ENCODE assay signal across 24 cellular contexts in genomic region chr9:21244841-21245240, GRCh38. TPM values are rescaled to one million over a fixed set of nuclear protein-coding genes. Genes with fewer than 3 reads are reported as not detected.
"Had no signal": no experiment of that assay in that cellular context is flagged by ENCODE, and none has a peak within 500 bp of the region (broad histone marks: within the 10 kb centered on the region; RNA-seq: fewer than 3 reads in every experiment).

No MANE protein-coding gene starts in this region.

- DNase-seq: activated CD4-positive, alpha-beta T cell treated with anti-CD3 and anti-CD28 coated beads, Interleukin-2, amount 10 ng/mL, durations not matched to agents 7 days and 5 days; activated CD4-positive, CD25-positive, alpha-beta regulatory T cell; activated CD8-positive, alpha-beta memory T cell treated with anti-CD3 and anti-CD28 coated beads, Interleukin-2, amount 50 U/mL, for 48 hours; activated gamma-delta T cell; activated T-cell treated with anti-CD3 and anti-CD28 coated beads, Interleukin-2, amount 50 U/mL, for 72 hours; psoas muscle; right lobe of liver; stimulated activated CD4-positive, alpha-beta T cell treated with anti-CD3 and anti-CD28 coated beads, Interleukin-4, amount 100 ng/mL, for 4 hours; stimulated activated CD8-positive, alpha-beta memory T cell treated with anti-CD3 and anti-CD28 coated beads, Interleukin-4, amount 100 ng/mL, for 48 hours; stimulated activated naive CD4-positive, alpha-beta T cell treated with Interleukin-2 at 50 U/mL for 16 hours; substantia nigra; uterus had no signal

- H3K27ac Mint-ChIP-seq: activated CD4-positive, alpha-beta T cell treated with anti-CD3 and anti-CD28 coated beads, Interleukin-2, amount 10 ng/mL, durations not matched to agents 7 days and 5 days; activated naive CD8-positive, alpha-beta T cell; activated T-cell treated with anti-CD3 and anti-CD28 coated beads, Interleukin-2, amount 50 U/mL, for 72 hours; brain; neural progenitor cell had no signal

- H3K9me3 Mint-ChIP-seq: activated CD4-positive, alpha-beta T cell treated with anti-CD3 and anti-CD28 coated beads, Interleukin-2, amount 10 ng/mL, durations not matched to agents 7 days and 5 days; activated T-cell treated with anti-CD3 and anti-CD28 coated beads, Interleukin-2, amount 50 U/mL, for 72 hours; central memory CD8-positive, alpha-beta T cell; neural progenitor cell had no signal

- H3K36me3 Mint-ChIP-seq: activated naive CD8-positive, alpha-beta T cell; brain; neural progenitor cell had no signal

- H3K27ac ChIP-seq: coronary artery, esophagus muscularis mucosa, hepatocyte, neural progenitor cell, psoas muscle, right lobe of liver, tibial nerve, uterus had no signal

- H3K4me1 Mint-ChIP-seq: brain; central memory CD8-positive, alpha-beta T cell; neural progenitor cell had no signal

- H3K9me3 ChIP-seq: esophagus muscularis mucosa, psoas muscle, right lobe of liver, tibial nerve, uterus had no signal

- H3K27me3 ChIP-seq: right lobe of liver, tibial nerve had no signal

- H3K4me3 Mint-ChIP-seq: activated CD4-positive, alpha-beta T cell treated with anti-CD3 and anti-CD28 coated beads, Interleukin-2, amount 10 ng/mL, durations not matched to agents 7 days and 5 days; activated naive CD8-positive, alpha-beta T cell; activated T-cell treated with anti-CD3 and anti-CD28 coated beads, Interleukin-2, amount 50 U/mL, for 72 hours; brain; central memory CD8-positive, alpha-beta T cell; neural progenitor cell had no signal

- ATAC-seq: activated T-cell treated with anti-CD3 and anti-CD28 coated beads, Interleukin-2, amount 50 U/mL, for 72 hours; left lobe of liver; psoas muscle; right lobe of liver had no signal

RNA-seq across cellular contexts. Expression of gene IFNA14, which starts 5.0 kb away (rescaled TPM):
- total RNA-seq: activated CD4-positive, alpha-beta T cell treated with anti-CD3 and anti-CD28 coated beads, Interleukin-2, amount 10 ng/mL, durations not matched to agents 7 days and 5 days; activated T-cell treated with anti-CD3 and anti-CD28 coated beads, Interleukin-2, amount 50 U/mL, for 72 hours; esophagus muscularis mucosa; hepatocyte; left lobe of liver; lung microvascular endothelial cell; osteocyte; psoas muscle; right lobe of liver; smooth muscle cell; tibial nerve; uterus had no signal

RNA-seq across cellular contexts. Expression of gene IFNA17, which starts 16.8 kb away (rescaled TPM):
- total RNA-seq: activated CD4-positive, alpha-beta T cell treated with anti-CD3 and anti-CD28 coated beads, Interleukin-2, amount 10 ng/mL, durations not matched to agents 7 days and 5 days; activated T-cell treated with anti-CD3 and anti-CD28 coated beads, Interleukin-2, amount 50 U/mL, for 72 hours; esophagus muscularis mucosa; hepatocyte; left lobe of liver; lung microvascular endothelial cell; osteocyte; psoas muscle; right lobe of liver; smooth muscle cell; tibial nerve; uterus had no signal

RNA-seq across cellular contexts. Expression of gene IFNA16, which starts 27.7 kb away (rescaled TPM):
- total RNA-seq: activated CD4-positive, alpha-beta T cell treated with anti-CD3 and anti-CD28 coated beads, Interleukin-2, amount 10 ng/mL, durations not matched to agents 7 days and 5 days; activated T-cell treated with anti-CD3 and anti-CD28 coated beads, Interleukin-2, amount 50 U/mL, for 72 hours; esophagus muscularis mucosa; hepatocyte; left lobe of liver; lung microvascular endothelial cell; osteocyte; psoas muscle; right lobe of liver; smooth muscle cell; tibial nerve; uterus had no signal

RNA-seq across cellular contexts. Expression of gene IFNA10, which starts 37.9 kb away (rescaled TPM):
- total RNA-seq: activated CD4-positive, alpha-beta T cell treated with anti-CD3 and anti-CD28 coated beads, Interleukin-2, amount 10 ng/mL, durations not matched to agents 7 days and 5 days; activated T-cell treated with anti-CD3 and anti-CD28 coated beads, Interleukin-2, amount 50 U/mL, for 72 hours; esophagus muscularis mucosa; hepatocyte; left lobe of liver; lung microvascular endothelial cell; osteocyte; psoas muscle; right lobe of liver; smooth muscle cell; tibial nerve; uterus had no signal

RNA-seq across cellular contexts. Expression of gene IFNA7, which starts 42.8 kb away (rescaled TPM):
- total RNA-seq: activated CD4-positive, alpha-beta T cell treated with anti-CD3 and anti-CD28 coated beads, Interleukin-2, amount 10 ng/mL, durations not matched to agents 7 days and 5 days; activated T-cell treated with anti-CD3 and anti-CD28 coated beads, Interleukin-2, amount 50 U/mL, for 72 hours; esophagus muscularis mucosa; hepatocyte; left lobe of liver; lung microvascular endothelial cell; osteocyte; psoas muscle; right lobe of liver; smooth muscle cell; tibial nerve; uterus had no signal
